Comparison of ENCODE assay signal across 30 cellular contexts in genomic region chrX:10278716-10279115, GRCh38.
"Had no signal": no experiment of that assay in that cellular context is flagged by ENCODE, and none has a peak within 500 bp of the region (broad histone marks: within the 10 kb centered on the region; RNA-seq: fewer than 3 reads in every experiment).

No MANE protein-coding gene starts in this region.

- H3K36me3 Mint-ChIP-seq: activated naive CD4-positive, alpha-beta T cell treated with anti-CD3 and anti-CD28 coated beads, Interleukin-2, amount 50 U/mL, for 24 hours; activated naive CD8-positive, alpha-beta T cell treated with anti-CD3 and anti-CD28 coated beads for 36 hours had no signal

- H3K9me3 ChIP-seq: adrenal gland, body of pancreas, esophagus muscularis mucosa, gastrocnemius medialis, heart right ventricle had no signal

- H3K4me1 ChIP-seq: adrenal gland, body of pancreas, esophagus muscularis mucosa, foreskin keratinocyte, gastrocnemius medialis, heart right ventricle had no signal

- H3K4me3 ChIP-seq: adrenal gland, body of pancreas, esophagus muscularis mucosa, gastrocnemius medialis, heart right ventricle had no signal

- H3K27ac ChIP-seq: adrenal gland, body of pancreas, esophagus muscularis mucosa, foreskin keratinocyte, gastrocnemius medialis, heart right ventricle, WERI-Rb-1 had no signal

- FAIRE-seq: colon had no signal

- H3K27me3 Mint-ChIP-seq: activated CD8-positive, alpha-beta T cell treated with anti-CD3 and anti-CD28 coated beads for 36 hours; activated naive CD8-positive, alpha-beta T cell treated with anti-CD3 and anti-CD28 coated beads for 36 hours; effector memory CD8-positive, alpha-beta T cell had no signal

- H3K4me1 Mint-ChIP-seq: activated B cell treated with CpG ODN at 0.5 μM for 24 hours; activated naive CD4-positive, alpha-beta T cell treated with anti-CD3 and anti-CD28 coated beads, Interleukin-2, amount 50 U/mL, for 24 hours; activated naive CD8-positive, alpha-beta T cell treated with anti-CD3 and anti-CD28 coated beads for 36 hours; activated naive CD8-positive, alpha-beta T cell treated with anti-CD3 and anti-CD28 coated beads, Interleukin-2, amount 50 U/mL, for 24 hours had no signal

- ATAC-seq: activated CD4-positive, CD25-positive, alpha-beta regulatory T cell treated with anti-CD3 and anti-CD28 coated beads, Interleukin-2, amount 50 U/mL, for 24 hours; activated CD8-positive, alpha-beta T cell treated with anti-CD3 and anti-CD28 coated beads for 36 hours; activated naive CD8-positive, alpha-beta T cell treated with anti-CD3 and anti-CD28 coated beads, Interleukin-2, amount 50 U/mL, for 24 hours; body of pancreas; effector memory CD8-positive, alpha-beta T cell; foreskin keratinocyte; gastrocnemius medialis; heart right ventricle had no signal

- H3K4me3 Mint-ChIP-seq: activated B cell treated with CpG ODN at 0.5 μM for 24 hours; activated CD8-positive, alpha-beta T cell treated with anti-CD3 and anti-CD28 coated beads for 36 hours; activated naive CD4-positive, alpha-beta T cell treated with anti-CD3 and anti-CD28 coated beads for 36 hours; activated naive CD4-positive, alpha-beta T cell treated with anti-CD3 and anti-CD28 coated beads, Interleukin-2, amount 50 U/mL, for 24 hours; activated naive CD8-positive, alpha-beta T cell treated with anti-CD3 and anti-CD28 coated beads for 36 hours; activated naive CD8-positive, alpha-beta T cell treated with anti-CD3 and anti-CD28 coated beads, Interleukin-2, amount 50 U/mL, for 24 hours; activated T-helper 1 cell treated with anti-CD3 and anti-CD28 coated beads, Interleukin-12 subunit alpha, Interleukin-12 subunit beta, Interleukin-2, Interleukin-4 antibody, amounts not matched to agents 30 ng/mL and 10 ng/mL and 1 ng/mL, durations not matched to agents 14 hours and 24 hours and 36 hours; effector memory CD8-positive, alpha-beta T cell had no signal

- H3K27ac Mint-ChIP-seq: activated B cell treated with CpG ODN at 0.5 μM for 24 hours; activated CD8-positive, alpha-beta T cell treated with anti-CD3 and anti-CD28 coated beads for 36 hours; activated naive CD4-positive, alpha-beta T cell treated with anti-CD3 and anti-CD28 coated beads for 36 hours; activated naive CD4-positive, alpha-beta T cell treated with anti-CD3 and anti-CD28 coated beads, Interleukin-2, amount 50 U/mL, for 24 hours; activated naive CD8-positive, alpha-beta T cell treated with anti-CD3 and anti-CD28 coated beads for 36 hours; activated naive CD8-positive, alpha-beta T cell treated with anti-CD3 and anti-CD28 coated beads, Interleukin-2, amount 50 U/mL, for 24 hours; activated T-helper 1 cell treated with anti-CD3 and anti-CD28 coated beads, Interleukin-12 subunit alpha, Interleukin-12 subunit beta, Interleukin-2, Interleukin-4 antibody, amounts not matched to agents 30 ng/mL and 10 ng/mL and 1 ng/mL, durations not matched to agents 14 hours and 24 hours and 36 hours; activated T-helper 2 cell treated with anti-CD3 and anti-CD28 coated beads, Interferon-gamma antibody, Interleukin-2, Interleukin-4, amounts not matched to agents 10 μg/mL and 5 μg/mL and 100 μg/mL, durations not matched to agents 14 hours and 24 hours and 36 hours; effector memory CD8-positive, alpha-beta T cell had no signal

- H3K9me3 Mint-ChIP-seq: activated B cell treated with CpG ODN at 0.5 μM for 24 hours; activated CD8-positive, alpha-beta T cell treated with anti-CD3 and anti-CD28 coated beads for 36 hours; activated naive CD4-positive, alpha-beta T cell treated with anti-CD3 and anti-CD28 coated beads for 36 hours; activated naive CD4-positive, alpha-beta T cell treated with anti-CD3 and anti-CD28 coated beads, Interleukin-2, amount 50 U/mL, for 24 hours; activated naive CD8-positive, alpha-beta T cell treated with anti-CD3 and anti-CD28 coated beads for 36 hours; activated naive CD8-positive, alpha-beta T cell treated with anti-CD3 and anti-CD28 coated beads, Interleukin-2, amount 50 U/mL, for 24 hours; activated T-helper 1 cell treated with anti-CD3 and anti-CD28 coated beads, Interleukin-12 subunit alpha, Interleukin-12 subunit beta, Interleukin-2, Interleukin-4 antibody, amounts not matched to agents 30 ng/mL and 10 ng/mL and 1 ng/mL, durations not matched to agents 14 hours and 24 hours and 36 hours; activated T-helper 2 cell treated with anti-CD3 and anti-CD28 coated beads, Interferon-gamma antibody, Interleukin-2, Interleukin-4, amounts not matched to agents 10 μg/mL and 5 μg/mL and 100 μg/mL, durations not matched to agents 14 hours and 24 hours and 36 hours; effector memory CD8-positive, alpha-beta T cell had no signal

- DNase-seq: activated B cell treated with CpG ODN at 0.5 μM for 24 hours; activated CD4-positive, alpha-beta T cell treated with anti-CD3 and anti-CD28 coated beads for 48 hours; activated CD4-positive, alpha-beta T cell treated with anti-CD3 and anti-CD28 coated beads, Interleukin-2, amount 50 U/mL, for 1 hour; activated CD4-positive, alpha-beta T cell treated with anti-CD3 and anti-CD28 coated beads, Interleukin-2, amount 50 U/mL, for 48 hours; activated CD8-positive, alpha-beta memory T cell treated with anti-CD3 and anti-CD28 coated beads for 24 hours; activated CD8-positive, alpha-beta T cell treated with anti-CD3 and anti-CD28 coated beads for 36 hours; activated effector memory CD4-positive, alpha-beta T cell treated with anti-CD3 and anti-CD28 coated beads, Interleukin-2, amount 50 U/mL, for 16 hours; activated naive CD4-positive, alpha-beta T cell treated with anti-CD3 and anti-CD28 coated beads for 36 hours; activated naive CD8-positive, alpha-beta T cell treated with anti-CD3 and anti-CD28 coated beads for 36 hours; activated naive CD8-positive, alpha-beta T cell treated with anti-CD3 and anti-CD28 coated beads, Interleukin-2, amount 50 U/mL, for 24 hours; activated T-cell treated with anti-CD3 and anti-CD28 coated beads, Interleukin-2, amount 50 U/mL, for 48 hours; adrenal gland; aorta; body of pancreas; cortex of kidney; dermis blood vessel endothelial cell; effector CD4-positive, alpha-beta T cell; effector memory CD8-positive, alpha-beta T cell; erythroblast; foreskin keratinocyte; gastrocnemius medialis; heart right ventricle; T1000; WERI-Rb-1 had no signal
